Comparison of ENCODE assay signal across 9 cellular contexts in the genomic region with DNA sequence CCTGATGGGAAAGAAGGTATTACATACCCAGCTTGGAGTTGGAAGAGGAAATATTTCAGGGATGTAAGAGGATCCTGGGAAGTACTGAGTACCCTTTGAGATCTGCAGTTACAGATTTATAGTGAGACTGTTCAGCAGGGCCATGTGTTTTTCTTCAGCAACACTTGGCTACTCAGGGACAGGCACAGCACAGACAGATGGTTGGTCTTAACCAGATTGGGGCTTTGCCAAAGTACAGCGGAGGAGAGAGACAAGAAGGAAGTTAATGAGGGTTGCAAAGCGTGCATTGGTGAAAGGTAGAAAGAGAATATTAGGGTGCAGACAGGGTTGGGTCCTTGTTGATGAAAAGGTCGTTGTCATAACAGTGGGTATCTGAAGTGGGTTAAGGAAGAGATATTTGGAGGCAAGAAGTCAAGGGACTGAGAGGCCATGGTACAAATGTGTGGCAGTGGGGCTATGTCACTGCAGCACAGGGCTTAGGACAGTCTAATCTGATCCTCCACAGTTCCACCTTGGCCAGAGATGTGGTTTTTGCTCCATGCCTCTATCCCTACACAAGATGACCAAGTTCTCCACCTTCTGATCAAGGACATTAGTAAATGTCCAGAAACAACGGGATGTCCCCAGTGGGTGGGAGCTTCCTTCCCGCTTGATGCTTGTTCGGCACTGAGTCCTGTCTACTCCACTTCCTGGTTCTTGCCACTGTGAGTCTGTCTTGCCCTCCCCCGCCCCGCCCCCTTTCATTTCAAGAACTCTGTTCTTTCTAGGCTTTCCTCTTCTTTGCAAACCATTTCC. TPM values are rescaled to one million over a fixed set of nuclear protein-coding genes. Genes with fewer than 3 reads are reported as not detected.
DNase-seq lines count a peak whose midpoint lies in the region; ATAC-seq and TF ChIP-seq lines count a peak whose summit lies in the region.
"Had no signal": no experiment of that assay in that cellular context is flagged by ENCODE, and none has a peak within 500 bp of the region (broad histone marks: within the 10 kb centered on the region; RNA-seq: fewer than 3 reads in every experiment).

No MANE protein-coding gene starts in this region.

- no peak overlapping the region for H3K4me3 ChIP-seq in AG10803 (ENCODE audit: low read length)
- H3K4me3 ChIP-seq: skin epidermis had no signal

- TF ChIP-seq CTCF in AG10803 (conservative IDR thresholded peaks at IDR 0.05; ENCODE audit: low read length): no peak

- DNase-seq in AG10803 (ENCODE audit: low read depth) (peak; percentile 13), OCI-M1 (lab: John Stamatoyannopoulos, UW) (peak; percentile 55), mucosa of gallbladder (ENCODE audit: low spot score) (peak; percentile 39), epidermal melanocyte (ENCODE audit: insufficient read length, low spot score) (no peak), COR-L47 (lab: John Stamatoyannopoulos, UW) (no peak)
- DNase-seq in activated T-helper 9 cell treated with anti-CD3 and anti-CD28 coated beads, Interleukin-2, amount 50 U/mL, for 16 hours (ENCODE audit: low read depth): peak; percentile 29

- ATAC-seq in GM21367 (IDR thresholded peaks at IDR 0.05; ENCODE audit: unreplicated experiment): no peak
- ATAC-seq in GM18907 (IDR thresholded peaks at IDR 0.05; ENCODE audit: unreplicated experiment): no peak

RNA-seq across cellular contexts. Expression of a gene that starts 18.9 kb away (rescaled TPM):
- total RNA-seq in mucosa of gallbladder: 40.4 TPM

Comparison
In these comparisons a context has a peak if more than half of its experiments do, and no peak if none do; other contexts are left out.
1. DNase-seq: peak in AG10803 (single experiment), OCI-M1 (single experiment), activated T-helper 9 cell treated with anti-CD3 and anti-CD28 coated beads, Interleukin-2, amount 50 U/mL, for 16 hours (single experiment) and mucosa of gallbladder (single experiment); none in epidermal melanocyte (single experiment) and COR-L47 (single experiment).